11 cellular contexts compared by ENCODE assay signal in genomic region chr16:89247734-89248075, GRCh38. TPM values are rescaled to one million over a fixed set of nuclear protein-coding genes. Genes with fewer than 3 reads are reported as not detected.
DNase-seq lines count a peak whose midpoint lies in the region; ATAC-seq and TF ChIP-seq lines count a peak whose summit lies in the region.
"Not testable (repeated sequence)": the region's sequence is repeated elsewhere in the genome, so short reads cannot be mapped to it uniquely, and the experiment has no call there.
"Had no signal": no experiment of that assay in that cellular context is flagged by ENCODE, and none has a peak within 500 bp of the region (broad histone marks: within the 10 kb centered on the region; RNA-seq: fewer than 3 reads in every experiment).

No MANE protein-coding gene starts in this region.

- H3K27ac Mint-ChIP-seq in dendritic cell treated with granulocyte-macrophage colony-stimulating factor and Interleukin-4, amounts not matched to agents 40 ng/mL and 50 ng/mL, for 4 days; natural killer cell treated with Interleukin-12 subunit alpha and Interleukin-12 subunit beta and Interleukin-15 and Interleukin-18, amount 100 ng/mL, for 72 hours: not testable (repeated sequence)

- 3% methylated on average over 10 of the region's 45 CpGs for WGBS in smooth muscle cell (ENCODE audit: low lambda C conversion rate)

- H3K27me3 Mint-ChIP-seq in activated T-cell treated with anti-CD3 and anti-CD28 coated beads, Interleukin-2, amount 50 U/mL, for 4 hours (ENCODE audit: low read depth); natural killer cell treated with Interleukin-12 subunit alpha and Interleukin-12 subunit beta and Interleukin-15 and Interleukin-18, amount 100 ng/mL, for 72 hours: not testable (repeated sequence)
- peaks cover 48% of the 10 kb centered on the region for H3K27me3 Mint-ChIP-seq in dendritic cell treated with granulocyte-macrophage colony-stimulating factor and Interleukin-4, amounts not matched to agents 40 ng/mL and 50 ng/mL, for 4 days

- not testable (repeated sequence) for H3K27me3 ChIP-seq in right atrium auricular region; smooth muscle cell (ENCODE audit: low read depth)

- H3K36me3 ChIP-seq in right atrium auricular region; smooth muscle cell (ENCODE audit: low read depth): not testable (repeated sequence)

- not testable (repeated sequence) for H3K79me2 ChIP-seq in smooth muscle cell (ENCODE audit: low read depth)

- TF ChIP-seq CTCF in AG10803 (conservative IDR thresholded peaks at IDR 0.05; ENCODE audit: low read length); right atrium auricular region (IDR thresholded peaks at IDR 0.05); smooth muscle cell (IDR thresholded peaks at IDR 0.05; ENCODE audit: borderline replicate concordance, insufficient read depth, poor library complexity, severe bottlenecking): not testable (repeated sequence)

- H2AFZ ChIP-seq in smooth muscle cell (ENCODE audit: low read depth) = not testable (repeated sequence)

- intact Hi-C loops in dendritic cell treated with granulocyte-macrophage colony-stimulating factor and Interleukin-4, amounts not matched to agents 40 ng/mL and 50 ng/mL, for 4 days (cut with micrococcal nuclease) = not testable (repeated sequence)

- H3K36me3 Mint-ChIP-seq in activated T-cell treated with anti-CD3 and anti-CD28 coated beads, Interleukin-2, amount 50 U/mL, for 4 hours (ENCODE audit: insufficient read depth); dendritic cell treated with granulocyte-macrophage colony-stimulating factor and Interleukin-4, amounts not matched to agents 40 ng/mL and 50 ng/mL, for 4 days (ENCODE audit: low read depth): not testable (repeated sequence)
- peaks cover 10% of the 10 kb centered on the region for H3K36me3 Mint-ChIP-seq in natural killer cell treated with Interleukin-12 subunit alpha and Interleukin-12 subunit beta and Interleukin-15 and Interleukin-18, amount 100 ng/mL, for 72 hours

- H3K4me3 ChIP-seq in AG10803 (ENCODE audit: low read length) (peak overlapping the region; percentile 47), right atrium auricular region (peak overlapping the region; percentile 44 to 59), smooth muscle cell (peak overlapping the region; percentile 45)

- H3K4me3 Mint-ChIP-seq in activated T-cell treated with anti-CD3 and anti-CD28 coated beads, Interleukin-2, amount 50 U/mL, for 4 hours = peak overlapping the region; percentile 75
- H3K4me3 Mint-ChIP-seq in dendritic cell treated with granulocyte-macrophage colony-stimulating factor and Interleukin-4, amounts not matched to agents 40 ng/mL and 50 ng/mL, for 4 days = peak overlapping the region; percentile 65
- H3K4me3 Mint-ChIP-seq in natural killer cell treated with Interleukin-12 subunit alpha and Interleukin-12 subunit beta and Interleukin-15 and Interleukin-18, amount 100 ng/mL, for 72 hours = peak overlapping the region; percentile 61

- H3K9me3 Mint-ChIP-seq in activated T-cell treated with anti-CD3 and anti-CD28 coated beads, Interleukin-2, amount 50 U/mL, for 4 hours; natural killer cell treated with Interleukin-12 subunit alpha and Interleukin-12 subunit beta and Interleukin-15 and Interleukin-18, amount 100 ng/mL, for 72 hours: not testable (repeated sequence)
- peaks cover 13% of the 10 kb centered on the region for H3K9me3 Mint-ChIP-seq in dendritic cell treated with granulocyte-macrophage colony-stimulating factor and Interleukin-4, amounts not matched to agents 40 ng/mL and 50 ng/mL, for 4 days

- H3F3A ChIP-seq in smooth muscle cell (ENCODE audit: low read depth) = not testable (repeated sequence)

- H3K9me3 ChIP-seq in right atrium auricular region; smooth muscle cell (replicated peaks; ENCODE audit: low read depth): not testable (repeated sequence)

- DNase-seq in AG10803 (ENCODE audit: low read depth); activated T-cell treated with anti-CD3 and anti-CD28 coated beads, Interleukin-2, amount 50 U/mL, for 4 hours; right atrium auricular region (ENCODE audit: low spot score); natural killer cell treated with Interleukin-12 subunit alpha and Interleukin-12 subunit beta and Interleukin-15 and Interleukin-18, amount 100 ng/mL, for 72 hours (ENCODE audit: low spot score); smooth muscle cell (lab: John Stamatoyannopoulos, UW; ENCODE audit: unreplicated experiment): not testable (repeated sequence)
- peak; percentile 56 for DNase-seq in NCI-H2227 (lab: John Stamatoyannopoulos, UW; ENCODE audit: unreplicated experiment)

- peaks cover 11% of the 10 kb centered on the region for H3K4me1 Mint-ChIP-seq in activated T-cell treated with anti-CD3 and anti-CD28 coated beads, Interleukin-2, amount 50 U/mL, for 4 hours (ENCODE audit: low read depth)
- not testable (repeated sequence) for H3K4me1 Mint-ChIP-seq in dendritic cell treated with granulocyte-macrophage colony-stimulating factor and Interleukin-4, amounts not matched to agents 40 ng/mL and 50 ng/mL, for 4 days (ENCODE audit: low read depth)
- H3K4me1 Mint-ChIP-seq in natural killer cell treated with Interleukin-12 subunit alpha and Interleukin-12 subunit beta and Interleukin-15 and Interleukin-18, amount 100 ng/mL, for 72 hours (ENCODE audit: low read depth in 2 of 2) = peaks cover 12 to 15% of the 10 kb centered on the region in 2 donors

- not testable (repeated sequence) for H4K20me1 ChIP-seq in smooth muscle cell (ENCODE audit: low read depth)

- H3K27ac ChIP-seq in right atrium auricular region; smooth muscle cell (ENCODE audit: low read depth): not testable (repeated sequence)

- not testable (repeated sequence) for H3K4me1 ChIP-seq in right atrium auricular region; smooth muscle cell (ENCODE audit: low read depth)

- ATAC-seq in GM21723 (IDR thresholded peaks at IDR 0.05; ENCODE audit: unreplicated experiment) = peak; percentile 33
- peak; percentile 55 to 61 for ATAC-seq in activated T-cell treated with anti-CD3 and anti-CD28 coated beads, Interleukin-2, amount 50 U/mL, for 4 hours
- not testable (repeated sequence) for ATAC-seq in natural killer cell treated with Interleukin-12 subunit alpha and Interleukin-12 subunit beta and Interleukin-15 and Interleukin-18, amount 100 ng/mL, for 72 hours

- H3K4me2 ChIP-seq in smooth muscle cell = peak overlapping the region; percentile 78

- not testable (repeated sequence) for H3K9ac ChIP-seq in smooth muscle cell (ENCODE audit: low read depth)

RNA-seq across cellular contexts. Expression of gene ZNF778, which starts 30.2 kb away (rescaled TPM):
- 10 to 100 TPM; 10.2 to 14.0 (median 10.8) TPM for total RNA-seq in activated T-cell treated with anti-CD3 and anti-CD28 coated beads, Interleukin-2, amount 50 U/mL, for 4 hours
- total RNA-seq in right atrium auricular region = 1 to 10 TPM; 5.7 to 8.0 TPM
- total RNA-seq in natural killer cell treated with Interleukin-12 subunit alpha and Interleukin-12 subunit beta and Interleukin-15 and Interleukin-18, amount 100 ng/mL, for 72 hours = 10 to 100 TPM in 1 of 2 donors, 1 to 10 TPM in 1; 7.5 to 23.3 TPM
- total RNA-seq in smooth muscle cell = 6.2 and 6.7 TPM in 2 replicates
- polyA plus RNA-seq in smooth muscle cell = 1.6 and 3.0 TPM in 2 replicates

RNA-seq across cellular contexts. Expression of gene SLC22A31, which starts 47.4 kb away (rescaled TPM):
- total RNA-seq in activated T-cell treated with anti-CD3 and anti-CD28 coated beads, Interleukin-2, amount 50 U/mL, for 4 hours = under 1 TPM; 0.49 to 0.66 (median 0.56) TPM
- total RNA-seq in right atrium auricular region (under 1 TPM in 1 of 2 donors, not detected in 1; 0.75 TPM), smooth muscle cell (not detected in 2 replicates)
- 1 to 10 TPM in 1 of 2 donors, under 1 TPM in 1; 0.53 to 1.2 TPM for total RNA-seq in natural killer cell treated with Interleukin-12 subunit alpha and Interleukin-12 subunit beta and Interleukin-15 and Interleukin-18, amount 100 ng/mL, for 72 hours
- polyA plus RNA-seq in smooth muscle cell = 0.43 TPM in 1 of 2 replicates, not detected in the other
- total RNA-seq: activated CD8-positive, alpha-beta memory T cell treated with anti-CD3 and anti-CD28 coated beads for 36 hours; glomerular endothelial cell; uterus had no signal
